ENCODE assay signal across 27 cellular contexts in the genomic region with DNA sequence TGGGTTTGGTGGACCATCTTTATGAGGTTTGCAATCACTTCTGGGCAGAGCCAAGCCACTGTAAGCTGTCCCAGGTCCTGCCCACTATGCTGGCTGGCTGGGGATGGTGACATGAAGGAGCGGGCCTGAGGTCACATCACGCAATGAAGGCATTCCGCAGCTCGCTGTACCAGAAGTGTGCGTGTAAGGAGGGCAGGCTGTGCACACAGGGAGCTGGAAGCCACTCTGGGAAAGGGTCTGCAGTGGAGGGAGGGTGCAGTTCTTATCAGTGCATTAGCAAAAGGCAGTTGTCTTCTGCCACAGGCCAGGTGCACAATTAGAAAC. TPM values are rescaled to one million over a fixed set of nuclear protein-coding genes. Genes with fewer than 3 reads are reported as not detected.
"Had no signal": no experiment of that assay in that cellular context is flagged by ENCODE, and none has a peak within 500 bp of the region (broad histone marks: within the 10 kb centered on the region; RNA-seq: fewer than 3 reads in every experiment).

No MANE protein-coding gene starts in this region.

- H3K4me1 Mint-ChIP-seq: activated naive CD8-positive, alpha-beta T cell treated with anti-CD3 and anti-CD28 coated beads, Interleukin-2, amount 50 U/mL, for 24 hours; stimulated activated effector memory CD8-positive, alpha-beta T cell treated with anti-CD3 and anti-CD28 coated beads, Interleukin-12 subunit alpha, Interleukin-12 subunit beta, amount 100 ng/mL, for 72 hours; T-helper 17 cell had no signal

- H3K27ac ChIP-seq: body of pancreas, colonic mucosa, esophagus squamous epithelium, gastrocnemius medialis, SK-N-MC, stomach had no signal

- H3K27me3 ChIP-seq: body of pancreas, colonic mucosa, gastrocnemius medialis had no signal

- H3K9me3 ChIP-seq: body of pancreas, colonic mucosa, esophagus squamous epithelium, gastrocnemius medialis, stomach had no signal

- ATAC-seq: activated naive CD8-positive, alpha-beta T cell treated with anti-CD3 and anti-CD28 coated beads, Interleukin-2, amount 50 U/mL, for 24 hours; body of pancreas; gastrocnemius medialis; left cardiac atrium; stimulated activated effector memory CD8-positive, alpha-beta T cell treated with anti-CD3 and anti-CD28 coated beads, Interleukin-12 subunit alpha, Interleukin-12 subunit beta, amount 100 ng/mL, for 72 hours; T-helper 17 cell had no signal

- H3K4me1 ChIP-seq: body of pancreas, colonic mucosa, esophagus squamous epithelium, gastrocnemius medialis, stomach had no signal

- H3K27ac Mint-ChIP-seq: activated naive CD4-positive, alpha-beta T cell treated with anti-CD3 and anti-CD28 coated beads for 36 hours; activated naive CD8-positive, alpha-beta T cell treated with anti-CD3 and anti-CD28 coated beads, Interleukin-2, amount 50 U/mL, for 24 hours; stimulated activated effector memory CD8-positive, alpha-beta T cell treated with anti-CD3 and anti-CD28 coated beads, Interleukin-12 subunit alpha, Interleukin-12 subunit beta, amount 100 ng/mL, for 72 hours; T-helper 17 cell had no signal

- H3K36me3 ChIP-seq: colonic mucosa, esophagus squamous epithelium, gastrocnemius medialis, stomach had no signal

- DNase-seq: activated CD4-positive, alpha-beta T cell treated with anti-CD3 and anti-CD28 coated beads for 4 hours; activated CD4-positive, alpha-beta T cell treated with anti-CD3 and anti-CD28 coated beads, Interleukin-2, amount 50 U/mL, for 48 hours; activated CD4-positive, CD25-positive, alpha-beta regulatory T cell; activated naive CD4-positive, alpha-beta T cell treated with anti-CD3 and anti-CD28 coated beads for 36 hours; activated naive CD8-positive, alpha-beta T cell treated with anti-CD3 and anti-CD28 coated beads, Interleukin-2, amount 50 U/mL, for 24 hours; activated T-cell treated with anti-CD3 and anti-CD28 coated beads, Interleukin-2, amount 50 U/mL, for 48 hours; body of pancreas; central memory CD4-positive, alpha-beta T cell; colonic mucosa; esophagus squamous epithelium; gastrocnemius medialis; left cardiac atrium; mesenchymal stem cell; retina; stimulated activated CD4-positive, alpha-beta T cell treated with anti-CD3 and anti-CD28 coated beads, Interleukin-1b, Interleukin-23, amount 100 ng/mL, for 48 hours; stomach; SW 1271; T-helper 17 cell had no signal

- H3K4me3 ChIP-seq: body of pancreas, colonic mucosa, esophagus squamous epithelium, gastrocnemius medialis, SK-N-MC, stomach had no signal

- H3K4me3 Mint-ChIP-seq: activated naive CD4-positive, alpha-beta T cell treated with anti-CD3 and anti-CD28 coated beads for 36 hours; activated naive CD8-positive, alpha-beta T cell treated with anti-CD3 and anti-CD28 coated beads, Interleukin-2, amount 50 U/mL, for 24 hours; stimulated activated effector memory CD8-positive, alpha-beta T cell treated with anti-CD3 and anti-CD28 coated beads, Interleukin-12 subunit alpha, Interleukin-12 subunit beta, amount 100 ng/mL, for 72 hours; T-helper 17 cell had no signal

- H3K9me3 Mint-ChIP-seq: activated naive CD8-positive, alpha-beta T cell treated with anti-CD3 and anti-CD28 coated beads, Interleukin-2, amount 50 U/mL, for 24 hours had no signal

- H3K36me3 Mint-ChIP-seq: stimulated activated effector memory CD8-positive, alpha-beta T cell treated with anti-CD3 and anti-CD28 coated beads, Interleukin-12 subunit alpha, Interleukin-12 subunit beta, amount 100 ng/mL, for 72 hours had no signal

RNA-seq across cellular contexts. Expression of gene OTOS, which starts 16.7 kb away (rescaled TPM):
- total RNA-seq: activated naive CD4-positive, alpha-beta T cell treated with anti-CD3 and anti-CD28 coated beads for 36 hours; body of pancreas; colonic mucosa; esophagus squamous epithelium; gastrocnemius medialis; left cardiac atrium; lower leg skin; mononuclear cell; myocyte; omental fat pad; posterior vena cava; stomach; T-helper 17 cell; temporal lobe had no signal
- polyA plus RNA-seq: neural cell, stomach had no signal
